Comparison of ENCODE assay signal across 27 cellular contexts in the genomic region with DNA sequence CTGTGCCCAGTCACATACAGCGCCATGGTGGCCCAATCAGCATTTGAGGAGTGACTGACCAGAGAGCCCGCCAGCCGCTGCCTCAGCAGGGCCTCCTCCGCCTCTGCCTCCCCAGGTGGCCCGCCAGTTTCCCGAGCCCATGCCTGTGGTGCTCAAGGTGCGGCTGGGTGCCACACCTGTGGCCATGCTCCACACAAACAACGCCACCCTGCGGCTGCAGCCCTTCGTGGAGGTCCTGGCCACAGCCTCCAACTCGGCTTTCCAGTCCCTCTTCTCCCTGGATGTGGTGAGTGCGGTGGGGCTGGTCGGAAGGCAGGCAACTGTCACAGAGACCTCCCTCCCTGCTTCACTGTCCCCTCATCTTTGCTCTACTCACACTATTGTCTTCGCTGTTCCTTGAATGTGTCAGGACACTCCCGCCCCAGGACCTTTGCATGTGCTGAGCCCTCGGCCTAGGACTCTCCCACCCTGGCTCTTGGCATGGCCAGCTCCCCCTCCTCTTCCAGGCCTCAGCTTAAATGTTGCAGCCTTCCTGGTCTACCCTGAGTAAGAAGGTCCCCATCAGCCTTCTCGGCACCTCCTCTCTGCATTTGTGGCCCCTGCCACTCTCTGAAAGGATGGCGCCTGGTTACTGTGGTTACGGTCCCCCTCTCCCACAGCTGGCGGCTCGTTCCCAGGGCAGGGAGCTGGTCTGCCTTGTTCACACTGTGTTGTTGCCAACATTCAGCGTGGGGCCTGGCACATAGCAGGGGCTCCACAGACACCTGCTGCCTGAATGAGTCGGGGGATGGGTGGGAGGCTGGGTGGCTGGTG. TPM values are rescaled to one million over a fixed set of nuclear protein-coding genes. Genes with fewer than 3 reads are reported as not detected.
"Had no signal": no experiment of that assay in that cellular context is flagged by ENCODE, and none has a peak within 500 bp of the region (broad histone marks: within the 10 kb centered on the region; RNA-seq: fewer than 3 reads in every experiment).

No MANE protein-coding gene starts in this region.

- FAIRE-seq: astrocyte, RCC 7860, TTC549 had no signal

- DNase-seq: activated B cell treated with CpG ODN at 0.5 μM for 24 hours; activated CD4-positive, alpha-beta T cell treated with anti-CD3 and anti-CD28 coated beads for 1 hour; activated CD4-positive, alpha-beta T cell treated with anti-CD3 and anti-CD28 coated beads, Interleukin-2, amount 10 ng/mL, durations not matched to agents 24 days and 14 days; activated CD4-positive, alpha-beta T cell treated with anti-CD3 and anti-CD28 coated beads, Interleukin-2, amount 50 U/mL, for 48 hours; activated gamma-delta T cell; activated naive CD4-positive, alpha-beta T cell treated with anti-CD3 and anti-CD28 coated beads for 36 hours; activated T-cell treated with anti-CD3 and anti-CD28 coated beads for 4 hours; activated T-cell treated with anti-CD3 and anti-CD28 coated beads, Interleukin-2, amount 50 U/mL, for 48 hours; amygdala; Kasumi-1; KBM-7; NCI-H1048; NCI-H146; NCI-H187 treated with DMSO at 0.1 percent for 48 hours; NCI-H2081 treated with DMSO at 0.1 percent for 48 hours; NCI-H2171 treated with DMSO at 0.1 percent for 48 hours; NCI-H226; NCI-H526; PC-3; SHP77 treated with DMSO at 0.1 percent for 48 hours; T-helper 2 cell; T1000 had no signal

- ATAC-seq: activated T-helper 17 cell treated with anti-CD3 and anti-CD28 coated beads, Interleukin-2, amount 50 U/mL, for 72 hours; PC-3 had no signal

RNA-seq across cellular contexts. Expression of a gene that starts 11.8 kb away (rescaled TPM):
- total RNA-seq: activated B cell treated with CpG ODN at 0.5 μM for 24 hours; activated CD4-positive, alpha-beta T cell treated with anti-CD3 and anti-CD28 coated beads, Interleukin-2, amount 10 ng/mL, durations not matched to agents 24 days and 14 days; activated naive CD4-positive, alpha-beta T cell treated with anti-CD3 and anti-CD28 coated beads for 36 hours; activated T-helper 17 cell treated with anti-CD3 and anti-CD28 coated beads, Interleukin-2, amount 50 U/mL, for 72 hours; astrocyte; NCI-H460; PC-3 had no signal

RNA-seq across cellular contexts. Expression of a gene that starts 12.2 kb away (rescaled TPM):
- total RNA-seq: activated B cell treated with CpG ODN at 0.5 μM for 24 hours; activated CD4-positive, alpha-beta T cell treated with anti-CD3 and anti-CD28 coated beads, Interleukin-2, amount 10 ng/mL, durations not matched to agents 24 days and 14 days; activated naive CD4-positive, alpha-beta T cell treated with anti-CD3 and anti-CD28 coated beads for 36 hours; activated T-helper 17 cell treated with anti-CD3 and anti-CD28 coated beads, Interleukin-2, amount 50 U/mL, for 72 hours; astrocyte; NCI-H460; PC-3 had no signal

RNA-seq across cellular contexts. Expression of a gene that starts 15.4 kb away (rescaled TPM):
- total RNA-seq: activated B cell treated with CpG ODN at 0.5 μM for 24 hours; activated CD4-positive, alpha-beta T cell treated with anti-CD3 and anti-CD28 coated beads, Interleukin-2, amount 10 ng/mL, durations not matched to agents 24 days and 14 days; activated naive CD4-positive, alpha-beta T cell treated with anti-CD3 and anti-CD28 coated beads for 36 hours; activated T-helper 17 cell treated with anti-CD3 and anti-CD28 coated beads, Interleukin-2, amount 50 U/mL, for 72 hours; astrocyte; NCI-H460; PC-3 had no signal

RNA-seq across cellular contexts. Expression of a gene that starts 34.0 kb away (rescaled TPM):
- total RNA-seq: activated B cell treated with CpG ODN at 0.5 μM for 24 hours; activated CD4-positive, alpha-beta T cell treated with anti-CD3 and anti-CD28 coated beads, Interleukin-2, amount 10 ng/mL, durations not matched to agents 24 days and 14 days; activated naive CD4-positive, alpha-beta T cell treated with anti-CD3 and anti-CD28 coated beads for 36 hours; activated T-helper 17 cell treated with anti-CD3 and anti-CD28 coated beads, Interleukin-2, amount 50 U/mL, for 72 hours; astrocyte; NCI-H460; PC-3 had no signal

RNA-seq across cellular contexts. Expression of a gene that starts 59.8 kb away (rescaled TPM):
- total RNA-seq: activated B cell treated with CpG ODN at 0.5 μM for 24 hours; activated CD4-positive, alpha-beta T cell treated with anti-CD3 and anti-CD28 coated beads, Interleukin-2, amount 10 ng/mL, durations not matched to agents 24 days and 14 days; activated naive CD4-positive, alpha-beta T cell treated with anti-CD3 and anti-CD28 coated beads for 36 hours; activated T-helper 17 cell treated with anti-CD3 and anti-CD28 coated beads, Interleukin-2, amount 50 U/mL, for 72 hours; astrocyte; NCI-H460; PC-3 had no signal
